Comparison of ENCODE assay signal across 12 cellular contexts in the genomic region with DNA sequence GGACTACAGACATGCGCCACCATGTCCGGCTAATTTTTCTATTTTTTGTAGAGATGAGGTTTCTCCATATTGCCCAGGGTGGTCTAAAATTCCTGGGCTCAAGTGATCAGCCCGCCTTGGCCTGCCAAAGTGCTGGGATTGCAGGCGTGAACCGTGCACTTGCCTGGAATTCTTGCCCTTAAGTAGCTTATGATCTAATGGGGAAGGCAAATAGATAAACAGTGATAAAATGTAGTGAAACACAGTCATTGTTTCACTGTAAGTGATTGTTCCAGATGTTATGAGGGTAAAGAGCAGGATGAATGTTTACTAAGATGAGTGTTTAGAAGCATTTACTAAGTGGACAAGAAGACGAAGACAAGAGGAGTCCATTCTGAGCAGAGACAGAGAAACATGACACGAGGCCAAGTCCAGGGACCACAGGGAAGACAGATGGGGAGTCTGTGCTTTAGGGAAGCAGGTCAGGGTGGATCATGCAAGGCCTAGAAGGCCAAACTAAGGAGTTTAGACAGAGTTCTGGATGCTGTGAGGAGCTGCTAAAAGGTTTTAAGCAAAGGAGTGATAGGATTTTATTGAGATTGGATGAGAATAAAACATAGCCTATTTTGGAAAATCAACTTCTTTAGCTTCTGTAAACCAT. TPM values are rescaled to one million over a fixed set of nuclear protein-coding genes. Genes with fewer than 3 reads are reported as not detected.
DNase-seq lines count a peak whose midpoint lies in the region; ATAC-seq, FAIRE-seq and TF ChIP-seq lines count a peak whose summit lies in the region.
"Had no signal": no experiment of that assay in that cellular context is flagged by ENCODE, and none has a peak within 500 bp of the region (broad histone marks: within the 10 kb centered on the region; RNA-seq: fewer than 3 reads in every experiment).

No MANE protein-coding gene starts in this region.

- H3K4me1 Mint-ChIP-seq in astrocyte (ENCODE audit: low read depth, unreplicated experiment): peaks cover 90% of the 10 kb centered on the region
- H3K4me1 Mint-ChIP-seq in activated T-cell treated with anti-CD3 and anti-CD28 coated beads, Interleukin-2, amount 50 U/mL, for 4 hours (ENCODE audit: low read depth): peaks cover 83% of the 10 kb centered on the region

- DNase-seq in HTR-8/SVneo (ENCODE audit: insufficient read length, low spot score): no peak
- no peak for DNase-seq in astrocyte (ENCODE audit: low read depth)
- DNase-seq in mesenchymal stem cell: peak; percentile 81
- no peak for DNase-seq in stomach
- DNase-seq in activated T-cell treated with anti-CD3 and anti-CD28 coated beads, Interleukin-2, amount 50 U/mL, for 4 hours: no peak
- DNase-seq in MV-4-11 (lab: John Stamatoyannopoulos, UW): no peak
- DNase-seq in T-helper 1 cell: no peak
- DNase-seq: H7 had no signal

- H3K9me3 ChIP-seq in astrocyte (ENCODE audit: insufficient read depth, low read depth, low read length) (no peaks in the 10 kb centered on the region), mesenchymal stem cell (ENCODE audit: control insufficient read depth, low read length) (no peaks in the 10 kb centered on the region), stomach (no peaks in the 10 kb centered on the region)

- H3K9ac ChIP-seq in astrocyte (ENCODE audit: low read length) (no peak overlapping the region), mesenchymal stem cell (ENCODE audit: low read length) (no peak overlapping the region)

- H3K4me2 ChIP-seq in astrocyte (ENCODE audit: low read length) (no peak overlapping the region), mesenchymal stem cell (ENCODE audit: low read length, poor library complexity, severe bottlenecking) (no peak overlapping the region)

- intact Hi-C loops in stomach (cut with DNase I; ENCODE audit: low total_unique reads): no loop called here

- H3K27ac ChIP-seq in astrocyte (ENCODE audit: low read depth, low read length) (no peak overlapping the region), mesenchymal stem cell (ENCODE audit: low read length, poor library complexity, severe bottlenecking) (no peak overlapping the region), stomach (peak overlapping the region; percentile 81 to 95 (median 85))

- no peak overlapping the region for H4K8ac ChIP-seq in mesenchymal stem cell (ENCODE audit: low read length)

- peaks cover 11% of the 10 kb centered on the region for H3K79me1 ChIP-seq in mesenchymal stem cell (replicated peaks; ENCODE audit: low read length, poor library complexity, severe bottlenecking)

- H3K27me3 Mint-ChIP-seq in astrocyte (ENCODE audit: low read depth, unreplicated experiment): no peaks in the 10 kb centered on the region
- no peaks in the 10 kb centered on the region for H3K27me3 Mint-ChIP-seq in activated T-cell treated with anti-CD3 and anti-CD28 coated beads, Interleukin-2, amount 50 U/mL, for 4 hours (ENCODE audit: low read depth)

- FAIRE-seq in HTR-8/SVneo (lab: Jason Lieb, UNC) (peak; percentile 86), astrocyte (lab: Jason Lieb, UNC) (no peak)
- FAIRE-seq: D721Med, keratinocyte had no signal

- H2BK120ac ChIP-seq in mesenchymal stem cell (ENCODE audit: low read depth, low read length): no peak overlapping the region

- H2BK15ac ChIP-seq in mesenchymal stem cell (ENCODE audit: low read depth, poor library complexity, severe bottlenecking): no peak overlapping the region

- no peak for TF ChIP-seq POLR2A in stomach (IDR thresholded peaks at IDR 0.05)

- H3K4me1 ChIP-seq in astrocyte (ENCODE audit: insufficient read depth, low read length) (peaks cover 59% of the 10 kb centered on the region), mesenchymal stem cell (ENCODE audit: control insufficient read depth, insufficient read depth, low read depth, low read length) (peaks cover 46% of the 10 kb centered on the region), stomach (peaks cover 95 to 100% (median 99%) of the 10 kb centered on the region in 4 donors)

- H3K14ac ChIP-seq in mesenchymal stem cell (ENCODE audit: low read length in 2 of 2): no peak overlapping the region

- H3K79me2 ChIP-seq in astrocyte (ENCODE audit: insufficient read depth, low read length): no peaks in the 10 kb centered on the region

- H4K20me1 ChIP-seq in astrocyte (ENCODE audit: insufficient read depth, low read length): no peaks in the 10 kb centered on the region

- no peaks in the 10 kb centered on the region for H3K9me3 Mint-ChIP-seq in astrocyte (ENCODE audit: unreplicated experiment)
- no peaks in the 10 kb centered on the region for H3K9me3 Mint-ChIP-seq in activated T-cell treated with anti-CD3 and anti-CD28 coated beads, Interleukin-2, amount 50 U/mL, for 4 hours
- H3K9me3 Mint-ChIP-seq: IgD-negative memory B cell had no signal

- no peaks in the 10 kb centered on the region for H3K27me3 ChIP-seq in astrocyte (ENCODE audit: insufficient read depth, low read length)
- H3K27me3 ChIP-seq in mesenchymal stem cell (ENCODE audit: control insufficient read depth in 1 of 2, insufficient read depth in 1 of 2, low read length in 2 of 2): no peaks in the 10 kb centered on the region
- H3K27me3 ChIP-seq in stomach: no peaks in the 10 kb centered on the region

- H3K4me3 ChIP-seq in astrocyte (ENCODE audit: insufficient read depth, low read depth, low read length) (no peak overlapping the region), mesenchymal stem cell (ENCODE audit: insufficient read depth in 1 of 2, low read depth in 1 of 2, low read length in 2 of 2) (no peak overlapping the region), stomach (no peak overlapping the region)

- ATAC-seq in activated T-cell treated with anti-CD3 and anti-CD28 coated beads, Interleukin-2, amount 50 U/mL, for 4 hours: no peak
- ATAC-seq in GM18868 (IDR thresholded peaks at IDR 0.05; ENCODE audit: unreplicated experiment): no peak

- no peak overlapping the region for H3K4me3 Mint-ChIP-seq in astrocyte (ENCODE audit: unreplicated experiment)
- H3K4me3 Mint-ChIP-seq in activated T-cell treated with anti-CD3 and anti-CD28 coated beads, Interleukin-2, amount 50 U/mL, for 4 hours: no peak overlapping the region

- no peak overlapping the region for H3K4ac ChIP-seq in mesenchymal stem cell (ENCODE audit: low read depth in 1 of 2, low read length in 2 of 2)

- whole genome bisulfite sequencing in mesenchymal stem cell: 49% methylated on average over 7 of the region's 7 CpGs
- WGBS in stomach, 5 donors: 60 to 72% (median 66%) methylated on average over 7 of the region's 7 CpGs

- H3K18ac ChIP-seq in mesenchymal stem cell (ENCODE audit: low read depth in 1 of 2, low read length in 2 of 2): peak overlapping the region in 1 of 2 experiments; percentile 26

- peak overlapping the region; percentile 97 for H3K27ac Mint-ChIP-seq in astrocyte (ENCODE audit: unreplicated experiment)

- no peaks in the 10 kb centered on the region for H3K36me3 ChIP-seq in astrocyte (ENCODE audit: insufficient read depth, low read length)
- H3K36me3 ChIP-seq in mesenchymal stem cell (ENCODE audit: control insufficient read depth in 1 of 2, insufficient read depth in 2 of 2, low read depth in 1 of 2, low read length in 2 of 2): peaks cover 0 to 5% of the 10 kb centered on the region in 2 experiments
- peaks cover 0 to 5% (median 0%) of the 10 kb centered on the region in 4 donors for H3K36me3 ChIP-seq in stomach

- no peak overlapping the region for H3K23ac ChIP-seq in mesenchymal stem cell (ENCODE audit: low read length in 2 of 2)

- peak overlapping the region in 1 of 2 experiments; percentile 10 for H2BK12ac ChIP-seq in mesenchymal stem cell (ENCODE audit: low read length in 2 of 2)

- H2AFZ ChIP-seq in astrocyte (ENCODE audit: low read depth, low read length) (no peak overlapping the region), mesenchymal stem cell (ENCODE audit: low read depth, low read length) (no peak overlapping the region)

- TF ChIP-seq CTCF in astrocyte (IDR thresholded peaks at IDR 0.05; ENCODE audit: insufficient read depth, low read depth, low read length) (no peak), stomach (IDR thresholded peaks at IDR 0.05) (no peak)

- TF ChIP-seq EP300 in stomach (IDR thresholded peaks at IDR 0.05): no peak

- peaks cover 5% of the 10 kb centered on the region for H3K36me3 Mint-ChIP-seq in astrocyte (ENCODE audit: low read depth, unreplicated experiment)
- peaks cover 5% of the 10 kb centered on the region for H3K36me3 Mint-ChIP-seq in activated T-cell treated with anti-CD3 and anti-CD28 coated beads, Interleukin-2, amount 50 U/mL, for 4 hours (ENCODE audit: insufficient read depth)

- H2AK5ac ChIP-seq in mesenchymal stem cell (ENCODE audit: low read length, severe bottlenecking): no peak overlapping the region

- no peak overlapping the region for H2BK5ac ChIP-seq in mesenchymal stem cell (ENCODE audit: low read depth, low read length, poor library complexity, severe bottlenecking)

- H4K91ac ChIP-seq in mesenchymal stem cell (ENCODE audit: low read length): no peak overlapping the region

RNA-seq across cellular contexts. Expression of a gene that starts 36.9 kb away (rescaled TPM):
- total RNA-seq in astrocyte (36.2 and 41.1 TPM in 2 replicates), stomach (10 to 100 TPM; 22.2 to 60.8 (median 37.8) TPM)
- polyA plus RNA-seq in mesenchymal stem cell (2013, experiment 1 of 2): 10.5 TPM
- polyA plus RNA-seq in mesenchymal stem cell (2013, experiment 2 of 2): 10.8 TPM
- 10 to 100 TPM in 1 of 3 donors, 1 to 10 TPM in 2; 4.4 to 10.4 (median 9.0) TPM for polyA plus RNA-seq in stomach
- 1 to 10 TPM; 1.3 to 3.1 (median 1.8) TPM for total RNA-seq in activated T-cell treated with anti-CD3 and anti-CD28 coated beads, Interleukin-2, amount 50 U/mL, for 4 hours

Comparison
In these comparisons a context has a peak if more than half of its experiments do, and no peak if none do; other contexts are left out.
1. H3K27ac ChIP-seq: peak in stomach (5 of 5); none in astrocyte (single experiment) and mesenchymal stem cell (single experiment).